In genomic region chr10:102163342-102163989, GRCh38 we compare ENCODE assay signal across 16 cellular contexts. TPM values are rescaled to one million over a fixed set of nuclear protein-coding genes. Genes with fewer than 3 reads are reported as not detected.
DNase-seq lines count a peak whose midpoint lies in the region; ATAC-seq and TF ChIP-seq lines count a peak whose summit lies in the region.
"Had no signal": no experiment of that assay in that cellular context is flagged by ENCODE, and none has a peak within 500 bp of the region (broad histone marks: within the 10 kb centered on the region; RNA-seq: fewer than 3 reads in every experiment).

No MANE protein-coding gene starts in this region.

- WGBS in mammary epithelial cell (ENCODE audit: low coverage, missing lambda C conversion rate) = 88% methylated on average over 4 of the region's 4 CpGs

- no peak for ATAC-seq in activated T-cell treated with anti-CD3 and anti-CD28 coated beads, Interleukin-2, amount 50 U/mL, for 4 hours
- ATAC-seq in GM23338 (peak; percentile 25), HG02870 (IDR thresholded peaks at IDR 0.05; ENCODE audit: unreplicated experiment) (no peak), HG02885 (IDR thresholded peaks at IDR 0.05; ENCODE audit: poor library complexity, unreplicated experiment) (no peak)

- in situ Hi-C loops in mammary epithelial cell (cut with MboI; ENCODE audit: low sequenced_read_pairs in 2 of 2) = no loop called here

- dilution Hi-C loops in mammary epithelial cell (cut with HindIII; ENCODE audit: low sequenced_read_pairs) = no loop called here

- intact Hi-C loops in mammary epithelial cell (cut with micrococcal nuclease) = no loop called here
- intact Hi-C loops in head of caudate nucleus (cut with DNase I) = loop anchor here (10.0 kb wide), 1 partner anchor 191 kb away; no protein-coding TSS in a partner anchor

- H3K27me3 ChIP-seq in GM23338 (ENCODE audit: insufficient read depth) (no peaks in the 10 kb centered on the region), mammary epithelial cell (ENCODE audit: insufficient read depth, low read length) (no peaks in the 10 kb centered on the region)

- H3K4me2 ChIP-seq in GM23338 (peak overlapping the region; percentile 59; the same call in 1 of the 2 replicates), mammary epithelial cell (ENCODE audit: insufficient read depth, low read depth, low read length) (no peak overlapping the region)

- H3K9me2 ChIP-seq in GM23338 (ENCODE audit: insufficient read depth) = no peaks in the 10 kb centered on the region

- DNase-seq in activated T-cell treated with anti-CD3 and anti-CD28 coated beads, Interleukin-2, amount 50 U/mL, for 24 hours = no peak
- DNase-seq in activated T-cell treated with anti-CD3 and anti-CD28 coated beads, Interleukin-2, amount 50 U/mL, for 4 hours = no peak
- DNase-seq in GM23338 (ENCODE audit: low spot score) = no peak
- DNase-seq in OCI-M1 (lab: John Stamatoyannopoulos, UW) = peak; percentile 21
- no peak for DNase-seq in mammary epithelial cell
- DNase-seq in head of caudate nucleus = no peak
- DNase-seq: 8988T, C1 segment of cervical spinal cord, COR-L47, NCI-H1092, NCI-H1694 treated with DMSO at 0.1 percent for 48 hours, NCI-H446 treated with DMSO at 0.1 percent for 48 hours, NCI-H748 treated with DMSO at 0.1 percent for 48 hours had no signal

- H3K79me2 ChIP-seq in GM23338 (replicated peaks; ENCODE audit: insufficient read depth) (0 out of 2 replicates have a peak, but pooled peaks cover 3% of the 10 kb centered on the region), mammary epithelial cell (ENCODE audit: insufficient read depth, low read length) (peaks cover 19% of the 10 kb centered on the region)

- H3K4me1 ChIP-seq in GM23338 (ENCODE audit: insufficient read depth) = peaks cover 21% of the 10 kb centered on the region
- H3K4me1 ChIP-seq in mammary epithelial cell (ENCODE audit: insufficient read depth, low read length) = no peaks in the 10 kb centered on the region

- no peaks in the 10 kb centered on the region for H3K9me3 Mint-ChIP-seq in activated T-cell treated with anti-CD3 and anti-CD28 coated beads, Interleukin-2, amount 50 U/mL, for 24 hours
- no peaks in the 10 kb centered on the region for H3K9me3 Mint-ChIP-seq in activated T-cell treated with anti-CD3 and anti-CD28 coated beads, Interleukin-2, amount 50 U/mL, for 4 hours
- H3K9me3 Mint-ChIP-seq in GM23338 = no peaks in the 10 kb centered on the region

- H2AFZ ChIP-seq in GM23338 = no peak overlapping the region
- H2AFZ ChIP-seq in mammary epithelial cell (ENCODE audit: low read depth, low read length) = no peak overlapping the region

- CTCF ChIA-PET in mammary epithelial cell (lab: Charles Lee; ENCODE audit: low non-redundant PET) = no interaction called here

- no peaks in the 10 kb centered on the region for H3K27me3 Mint-ChIP-seq in activated T-cell treated with anti-CD3 and anti-CD28 coated beads, Interleukin-2, amount 50 U/mL, for 24 hours
- H3K27me3 Mint-ChIP-seq in activated T-cell treated with anti-CD3 and anti-CD28 coated beads, Interleukin-2, amount 50 U/mL, for 4 hours (ENCODE audit: low read depth) = no peaks in the 10 kb centered on the region
- peaks cover 4% of the 10 kb centered on the region for H3K27me3 Mint-ChIP-seq in GM23338 (ENCODE audit: insufficient read depth, low read depth, poor library complexity)

- H3K4me3 ChIP-seq in GM23338 (no peak overlapping the region), mammary epithelial cell (replicated peaks in 1 of 3; ENCODE audit: insufficient read depth in 1 of 3, low read depth in 2 of 3, low read length in 3 of 3) (no peak overlapping the region)
- H3K4me3 ChIP-seq: HAP-1 had no signal

- H4K20me1 ChIP-seq in GM23338 (replicated peaks; ENCODE audit: insufficient read depth) (peaks cover 24% of the 10 kb centered on the region; the same call in 1 of the 2 replicates), mammary epithelial cell (ENCODE audit: insufficient read depth, low read length) (no peaks in the 10 kb centered on the region)

- H3K4me1 Mint-ChIP-seq in activated T-cell treated with anti-CD3 and anti-CD28 coated beads, Interleukin-2, amount 50 U/mL, for 24 hours (ENCODE audit: low read depth) = peaks cover 9% of the 10 kb centered on the region
- H3K4me1 Mint-ChIP-seq in activated T-cell treated with anti-CD3 and anti-CD28 coated beads, Interleukin-2, amount 50 U/mL, for 4 hours (ENCODE audit: low read depth) = no peaks in the 10 kb centered on the region
- H3K4me1 Mint-ChIP-seq in GM23338 = peaks cover 9% of the 10 kb centered on the region; the same call in 2 of the 3 replicates

- no peaks in the 10 kb centered on the region for H3K9me3 ChIP-seq in mammary epithelial cell (replicated peaks; ENCODE audit: insufficient read depth, low read length)
- H3K9me3 ChIP-seq: HAP-1 had no signal

- no peak overlapping the region for H3K9ac ChIP-seq in mammary epithelial cell (ENCODE audit: insufficient read depth, low read length)

- H3F3A ChIP-seq in GM23338 (replicated peaks; ENCODE audit: low read depth) = peaks cover 23% of the 10 kb centered on the region

- no peak overlapping the region for H3K4me3 Mint-ChIP-seq in activated T-cell treated with anti-CD3 and anti-CD28 coated beads, Interleukin-2, amount 50 U/mL, for 24 hours
- H3K4me3 Mint-ChIP-seq in activated T-cell treated with anti-CD3 and anti-CD28 coated beads, Interleukin-2, amount 50 U/mL, for 4 hours = no peak overlapping the region
- no peak overlapping the region for H3K4me3 Mint-ChIP-seq in GM23338

- H3K36me3 ChIP-seq in GM23338 (ENCODE audit: insufficient read depth) (peaks cover 47% of the 10 kb centered on the region), mammary epithelial cell (ENCODE audit: insufficient read depth, low read length) (peaks cover 41% of the 10 kb centered on the region)

- TSS peak; percentile 41 for BruUV-seq in mammary epithelial cell (replicated peaks; lab: Mats Ljungman, UMichigan)

- peaks cover 72% of the 10 kb centered on the region for H3K36me3 Mint-ChIP-seq in activated T-cell treated with anti-CD3 and anti-CD28 coated beads, Interleukin-2, amount 50 U/mL, for 24 hours (ENCODE audit: low read depth)
- peaks cover 35% of the 10 kb centered on the region for H3K36me3 Mint-ChIP-seq in activated T-cell treated with anti-CD3 and anti-CD28 coated beads, Interleukin-2, amount 50 U/mL, for 4 hours (ENCODE audit: insufficient read depth)
- peaks cover 58% of the 10 kb centered on the region for H3K36me3 Mint-ChIP-seq in GM23338 (ENCODE audit: low read depth)

- TF ChIP-seq CTCF in GM23338 (conservative IDR thresholded peaks at IDR 0.05; ENCODE audit: low read depth in 2 of 2) (no peak), mammary epithelial cell (conservative IDR thresholded peaks at IDR 0.05 in 1 of 2, IDR thresholded peaks at IDR 0.05 in 1 of 2; ENCODE audit: extremely low read depth in 1 of 2, insufficient read depth in 1 of 2, low read depth in 1 of 2, low read length in 2 of 2) (no peak)

- peak overlapping the region; percentile 22 for H3K27ac Mint-ChIP-seq in activated T-cell treated with anti-CD3 and anti-CD28 coated beads, Interleukin-2, amount 50 U/mL, for 24 hours
- H3K27ac Mint-ChIP-seq in GM23338 = peak overlapping the region; percentile 80; the same call in 1 of the 2 replicates

- peak overlapping the region; percentile 53 for H3K27ac ChIP-seq in GM23338 (ENCODE audit: low read depth)
- H3K27ac ChIP-seq in mammary epithelial cell (ENCODE audit: insufficient read depth, low read depth, low read length) = no peak overlapping the region

RNA-seq across cellular contexts. Expression of gene NOLC1, which starts 11.3 kb away (rescaled TPM):
- 100 to 1,000 TPM; 451 to 523 (median 461) TPM for total RNA-seq in activated T-cell treated with anti-CD3 and anti-CD28 coated beads, Interleukin-2, amount 50 U/mL, for 4 hours
- total RNA-seq in GM23338 (2014; rRNA removed; shearing (Covaris generic)) = 145 and 178 TPM in 2 replicates
- polyA plus RNA-seq in GM23338 (2016; fragmentation: Nextera tagmentation; extraction: Ambion mirVana) = 118 and 126 TPM in 2 replicates
- total RNA-seq in mammary epithelial cell = 100 to 1,000 TPM in 1 of 2 donors, 10 to 100 TPM in 1; 51.2 to 116 TPM
- 170 TPM for polyA plus RNA-seq in mammary epithelial cell
- 74.5 TPM for polyA minus RNA-seq in mammary epithelial cell

RNA-seq across cellular contexts. Expression of gene PPRC1, which starts 30.6 kb away (rescaled TPM):
- 100 to 1,000 TPM; 155 to 161 (median 156) TPM for total RNA-seq in activated T-cell treated with anti-CD3 and anti-CD28 coated beads, Interleukin-2, amount 50 U/mL, for 4 hours
- 67.5 and 70.1 TPM in 2 replicates for total RNA-seq in GM23338 (2014; rRNA removed; shearing (Covaris generic))
- polyA plus RNA-seq in GM23338 (2016; fragmentation: Nextera tagmentation; extraction: Ambion mirVana) (41.1 and 43.2 TPM in 2 replicates), mammary epithelial cell (27.4 TPM)
- total RNA-seq in mammary epithelial cell = 10 to 100 TPM; 14.5 to 69.0 TPM
- polyA minus RNA-seq in mammary epithelial cell = 88.8 TPM

RNA-seq across cellular contexts. Expression of gene LDB1, which starts 43.3 kb away (rescaled TPM):
- 10 to 100 TPM; 55.7 to 59.6 (median 56.2) TPM for total RNA-seq in activated T-cell treated with anti-CD3 and anti-CD28 coated beads, Interleukin-2, amount 50 U/mL, for 4 hours
- total RNA-seq in GM23338 (2014; rRNA removed; shearing (Covaris generic)) = 52.9 and 69.3 TPM in 2 replicates
- polyA plus RNA-seq in GM23338 (2016; fragmentation: Nextera tagmentation; extraction: Ambion mirVana) (16.3 and 19.4 TPM in 2 replicates), mammary epithelial cell (83.6 TPM)
- 10 to 100 TPM; 54.3 to 77.1 TPM for total RNA-seq in mammary epithelial cell
- 192 TPM for polyA minus RNA-seq in mammary epithelial cell
